23 cellular contexts compared by ENCODE assay signal in genomic region chr3:31129241-31129640, GRCh38.
DNase-seq lines count a peak whose midpoint lies in the region; ATAC-seq and TF ChIP-seq lines count a peak whose summit lies in the region.
"Had no signal": no experiment of that assay in that cellular context is flagged by ENCODE, and none has a peak within 500 bp of the region (broad histone marks: within the 10 kb centered on the region; RNA-seq: fewer than 3 reads in every experiment).

No MANE protein-coding gene starts in this region.

- ATAC-seq in GM18861 (IDR thresholded peaks at IDR 0.05; ENCODE audit: unreplicated experiment) (peak; percentile 45), HG02678 (IDR thresholded peaks at IDR 0.05; ENCODE audit: unreplicated experiment) (peak; percentile 57)
- ATAC-seq: Right ventricle myocardium inferior had no signal

- no peak for TF ChIP-seq CTCF in GM20000 (IDR thresholded peaks at IDR 0.05; ENCODE audit: extremely low read depth, missing control alignments)

- DNase-seq in GM20000 (ENCODE audit: low spot score) (peak; percentile 14), amniotic epithelial cell (ENCODE audit: low read depth) (peak; percentile 10), ureter (ENCODE audit: low spot score) (no peak), NCI-H2107 treated with DMSO at 0.1 percent for 48 hours (lab: John Stamatoyannopoulos, UW; ENCODE audit: unreplicated experiment) (no peak), putamen (ENCODE audit: low spot score) (no peak)
- no peak for DNase-seq in activated CD4-positive, CD25-positive, alpha-beta regulatory T cell (lab: John Stamatoyannopoulos, UW)
- DNase-seq: activated CD4-positive, alpha-beta memory T cell treated with anti-CD3 and anti-CD28 coated beads, Interleukin-2, amount 10 ng/mL, durations not matched to agents 7 days and 5 days; activated gamma-delta T cell; BE2C; effector CD4-positive, alpha-beta T cell; erythroblast; foreskin melanocyte; GM23248; KG1; midbrain; NCI-H69; sigmoid colon; stimulated activated CD8-positive, alpha-beta memory T cell treated with anti-CD3 and anti-CD28 coated beads, Interleukin-4, amount 100 ng/mL, for 48 hours; T1000; upper lobe of left lung had no signal

Comparison
In these comparisons a context has a peak if more than half of its experiments do, and no peak if none do; other contexts are left out.
1. DNase-seq: peak in GM20000 (single experiment) and amniotic epithelial cell (single experiment); none in ureter (single experiment), activated CD4-positive, CD25-positive, alpha-beta regulatory T cell (0 of 4), NCI-H2107 treated with DMSO at 0.1 percent for 48 hours (single experiment) and putamen (single experiment).